19 cellular contexts compared by ENCODE assay signal in genomic region chr7:12637328-12637727, GRCh38. TPM values are rescaled to one million over a fixed set of nuclear protein-coding genes. Genes with fewer than 3 reads are reported as not detected.
DNase-seq lines count a peak whose midpoint lies in the region; ATAC-seq and TF ChIP-seq lines count a peak whose summit lies in the region.
"Had no signal": no experiment of that assay in that cellular context is flagged by ENCODE, and none has a peak within 500 bp of the region (broad histone marks: within the 10 kb centered on the region; RNA-seq: fewer than 3 reads in every experiment).

No MANE protein-coding gene starts in this region.

- H3K4me3 ChIP-seq in ACC112 (ENCODE audit: low read depth, low read length) (no peak overlapping the region), GM23338 (no peak overlapping the region)
- H3K4me3 ChIP-seq: MG63 had no signal

- H2AFZ ChIP-seq in ACC112 (ENCODE audit: low read length, unreplicated experiment) (peak overlapping the region; percentile 66), GM23338 (peak overlapping the region; percentile 60; the same call in 1 of the 2 replicates)

- H3K27ac ChIP-seq in ACC112 (ENCODE audit: low read depth, low read length) (no peak overlapping the region), GM23338 (ENCODE audit: low read depth) (no peak overlapping the region)

- no peak for TF ChIP-seq CTCF in GM23338 (conservative IDR thresholded peaks at IDR 0.05; ENCODE audit: low read depth in 2 of 2)
- TF ChIP-seq CTCF in mesothelial cell of epicardium (IDR thresholded peaks at IDR 0.05; ENCODE audit: unreplicated experiment): no peak

- ATAC-seq in GM23338 (no peak), HG02642 (IDR thresholded peaks at IDR 0.05; ENCODE audit: poor library complexity, unreplicated experiment) (no peak)
- ATAC-seq in activated T-helper 17 cell treated with anti-CD3 and anti-CD28 coated beads, Interleukin-2, amount 50 U/mL, for 72 hours (replicated peaks): no peak

- H3K27me3 ChIP-seq in ACC112 (ENCODE audit: insufficient read depth, low read length): no peaks in the 10 kb centered on the region
- H3K27me3 ChIP-seq in GM23338 (ENCODE audit: insufficient read depth): no peaks in the 10 kb centered on the region
- H3K27me3 ChIP-seq: MG63 had no signal

- H3K36me3 ChIP-seq in ACC112 (ENCODE audit: insufficient read depth, low read length): no peaks in the 10 kb centered on the region
- no peaks in the 10 kb centered on the region for H3K36me3 ChIP-seq in GM23338 (ENCODE audit: insufficient read depth)
- H3K36me3 ChIP-seq: MG63 had no signal

- H3K4me1 ChIP-seq in ACC112 (ENCODE audit: control insufficient read depth, insufficient read depth, low read length, unreplicated experiment): no peaks in the 10 kb centered on the region
- H3K4me1 ChIP-seq in GM23338 (ENCODE audit: insufficient read depth): no peaks in the 10 kb centered on the region

- peaks cover 4% of the 10 kb centered on the region; the same call in 2 of the 3 replicates for H3K4me1 Mint-ChIP-seq in GM23338
- peaks cover 11% of the 10 kb centered on the region for H3K4me1 Mint-ChIP-seq in activated T-helper 17 cell treated with anti-CD3 and anti-CD28 coated beads, Interleukin-2, amount 50 U/mL, for 72 hours
- H3K4me1 Mint-ChIP-seq in mesothelial cell of epicardium: peaks cover 53% of the 10 kb centered on the region

- peaks cover 2% of the 10 kb centered on the region for H3K27me3 Mint-ChIP-seq in GM23338 (ENCODE audit: insufficient read depth, low read depth, poor library complexity)
- peaks cover 3% of the 10 kb centered on the region for H3K27me3 Mint-ChIP-seq in activated T-helper 17 cell treated with anti-CD3 and anti-CD28 coated beads, Interleukin-2, amount 50 U/mL, for 72 hours
- H3K27me3 Mint-ChIP-seq in mesothelial cell of epicardium (ENCODE audit: low read depth): no peaks in the 10 kb centered on the region
- H3K27me3 Mint-ChIP-seq: CD4-positive, alpha-beta T cell had no signal

- H4K20me1 ChIP-seq in GM23338 (replicated peaks; ENCODE audit: insufficient read depth): no peaks in the 10 kb centered on the region

- H3K9me3 Mint-ChIP-seq in GM23338 (no peaks in the 10 kb centered on the region), mesothelial cell of epicardium (no peaks in the 10 kb centered on the region)
- H3K9me3 Mint-ChIP-seq in activated T-helper 17 cell treated with anti-CD3 and anti-CD28 coated beads, Interleukin-2, amount 50 U/mL, for 72 hours: no peaks in the 10 kb centered on the region
- H3K9me3 Mint-ChIP-seq: CD4-positive, alpha-beta T cell; H9 had no signal

- DNase-seq in GM23338 (ENCODE audit: low spot score): no peak
- DNase-seq in mesothelial cell of epicardium (ENCODE audit: low spot score in 2 of 2, unreplicated experiment in 2 of 2): no peak
- no peak for DNase-seq in posterior vena cava (ENCODE audit: low spot score)
- no peak for DNase-seq in cerebellum (ENCODE audit: low spot score)
- no peak for DNase-seq in NCI-H69 (lab: John Stamatoyannopoulos, UW)
- DNase-seq: Calu3; CD4-positive, alpha-beta T cell; DMS53; H9; KG1; MG63; NCI-H1092 treated with DMSO at 0.1 percent for 48 hours; NCI-H1694; NCI-H226; NK-92 treated with Interleukin-12 subunit alpha and Interleukin-12 subunit beta, amount 100 ng/mL, for 24 hours; RPMI8226 had no signal

- intact Hi-C loops in posterior vena cava (cut with DNase I): loop anchor here in 1 of 2 donors (5.0 kb wide), 1 partner anchor 630 kb away; no protein-coding TSS in a partner anchor

- no peak overlapping the region for H3K4me3 Mint-ChIP-seq in GM23338
- peak overlapping the region; percentile 77 for H3K4me3 Mint-ChIP-seq in activated T-helper 17 cell treated with anti-CD3 and anti-CD28 coated beads, Interleukin-2, amount 50 U/mL, for 72 hours
- H3K4me3 Mint-ChIP-seq in mesothelial cell of epicardium: no peak overlapping the region
- H3K4me3 Mint-ChIP-seq: H9 had no signal

- no peaks in the 10 kb centered on the region for H3F3A ChIP-seq in GM23338 (replicated peaks; ENCODE audit: low read depth)

- H3K27ac Mint-ChIP-seq in GM23338: no peak overlapping the region
- H3K27ac Mint-ChIP-seq in activated T-helper 17 cell treated with anti-CD3 and anti-CD28 coated beads, Interleukin-2, amount 50 U/mL, for 72 hours: peak overlapping the region; percentile 27
- H3K27ac Mint-ChIP-seq in mesothelial cell of epicardium: peak overlapping the region; percentile 72
- H3K27ac Mint-ChIP-seq: H9 had no signal

- H3K4me2 ChIP-seq in GM23338: no peak overlapping the region

- no peaks in the 10 kb centered on the region for H3K79me2 ChIP-seq in ACC112 (ENCODE audit: control insufficient read depth, insufficient read depth, low read length, unreplicated experiment)
- H3K79me2 ChIP-seq in GM23338 (replicated peaks; ENCODE audit: insufficient read depth): no peaks in the 10 kb centered on the region

- no peaks in the 10 kb centered on the region for H3K9me2 ChIP-seq in GM23338 (ENCODE audit: insufficient read depth)

- H3K36me3 Mint-ChIP-seq in GM23338 (ENCODE audit: low read depth) (no peaks in the 10 kb centered on the region), mesothelial cell of epicardium (no peaks in the 10 kb centered on the region)
- H3K36me3 Mint-ChIP-seq in activated T-helper 17 cell treated with anti-CD3 and anti-CD28 coated beads, Interleukin-2, amount 50 U/mL, for 72 hours (ENCODE audit: low read depth): no peaks in the 10 kb centered on the region

TF ChIP-seq in GM23338, 12 proteins besides CTCF, POLR2A, EP300 and RAD21 (continues in another document):
- TF ChIP-seq POLR2AphosphoS5 (IDR thresholded peaks at IDR 0.05; ENCODE audit: low read depth) (no peak), EZH2 (IDR thresholded peaks at IDR 0.05; ENCODE audit: low read depth, unreplicated experiment) (no peak), EZH2phosphoT487 (IDR thresholded peaks at IDR 0.05; ENCODE audit: unreplicated experiment) (no peak), ZNF331 (CRISPR knock-in tag; IDR thresholded peaks at IDR 0.05; ENCODE audit: low read depth) (no peak), ETS1 (IDR thresholded peaks at IDR 0.05) (no peak), JUNB (IDR thresholded peaks at IDR 0.05; ENCODE audit: unreplicated experiment) (no peak)

RNA-seq across cellular contexts. Expression of gene ARL4A, which starts 50.1 kb away (rescaled TPM):
- 48.9 and 49.2 TPM in 2 replicates for total RNA-seq in GM23338 (2014; rRNA removed; shearing (Covaris generic))
- 76.1 and 82.5 TPM in 2 replicates for polyA plus RNA-seq in GM23338 (2016; fragmentation: Nextera tagmentation; extraction: Ambion mirVana)
- total RNA-seq in activated T-helper 17 cell treated with anti-CD3 and anti-CD28 coated beads, Interleukin-2, amount 50 U/mL, for 72 hours: 10 to 100 TPM; 12.4 to 17.0 TPM
- total RNA-seq in mesothelial cell of epicardium (59.0 to 64.7 TPM (median 62.5 TPM) in 3 replicates), posterior vena cava (10 to 100 TPM; 23.9 TPM), cerebellum (51.3 TPM)
